10 cellular contexts compared by ENCODE assay signal in genomic region chr14:54450535-54450934, GRCh38. TPM values are rescaled to one million over a fixed set of nuclear protein-coding genes. Genes with fewer than 3 reads are reported as not detected.
DNase-seq lines count a peak whose midpoint lies in the region; ATAC-seq and TF ChIP-seq lines count a peak whose summit lies in the region.
"Had no signal": no experiment of that assay in that cellular context is flagged by ENCODE, and none has a peak within 500 bp of the region (broad histone marks: within the 10 kb centered on the region; RNA-seq: fewer than 3 reads in every experiment).

No MANE protein-coding gene starts in this region.

- H3K4me1 Mint-ChIP-seq in HFFc6 (ENCODE audit: low read depth) (peaks cover 59% of the 10 kb centered on the region), nephron (peaks cover 31% of the 10 kb centered on the region)

- TF ChIP-seq CTCF in HFFc6 (IDR thresholded peaks at IDR 0.05) (no peak), nephron (IDR thresholded peaks at IDR 0.05; ENCODE audit: unreplicated experiment in 3 of 3) (no peak)

- H3K27ac Mint-ChIP-seq in HFFc6 (peak overlapping the region; percentile 24), nephron (peak overlapping the region; percentile 24 to 54 (median 25))

- no peaks in the 10 kb centered on the region for H3K36me3 Mint-ChIP-seq in HFFc6 (ENCODE audit: low read depth)
- no peaks in the 10 kb centered on the region for H3K36me3 Mint-ChIP-seq in nephron (ENCODE audit: low read depth)

- H3K4me3 Mint-ChIP-seq in HFFc6 = peak overlapping the region; percentile 6; the same call in 1 of the 2 replicates
- H3K4me3 Mint-ChIP-seq in nephron = no peak overlapping the region

- H3K9me3 Mint-ChIP-seq in HFFc6 (no peaks in the 10 kb centered on the region), nephron (no peaks in the 10 kb centered on the region)

- H3K27me3 Mint-ChIP-seq in HFFc6 (ENCODE audit: insufficient read depth) = no peaks in the 10 kb centered on the region; the same call in 1 of the 2 replicates
- H3K27me3 Mint-ChIP-seq in nephron (ENCODE audit: low read depth) = peaks cover 4% of the 10 kb centered on the region

- peak; percentile 78 for ATAC-seq in GM18517 (IDR thresholded peaks at IDR 0.05; ENCODE audit: unreplicated experiment)

- DNase-seq in HFFc6 (peak; percentile 49), OCI-M1 (lab: John Stamatoyannopoulos, UW) (peak; percentile 30), mucosa of gallbladder (ENCODE audit: low spot score) (no peak), RKO (ENCODE audit: low spot score) (no peak), kidney tubule cell (ENCODE audit: low spot score) (no peak), NCI-H524 treated with DMSO at 0.1 percent for 48 hours (lab: John Stamatoyannopoulos, UW) (no peak)
- DNase-seq: NCI-H526; stimulated activated naive CD4-positive, alpha-beta T cell treated with Interleukin-2 at 50 U/mL for 16 hours had no signal

RNA-seq across cellular contexts. Expression of gene CNIH1, which starts 9.4 kb away (rescaled TPM):
- total RNA-seq in HFFc6 (2021; fragmentation: NEBNext Ultra II Directional; extraction: Animal tissue kit (Norgen Biotek cat#: 25700)) = 100 to 1,000 TPM; 158 to 212 (median 194) TPM
- 98.5 TPM for total RNA-seq in mucosa of gallbladder

RNA-seq across cellular contexts. Expression of gene GMFB, which starts 38.2 kb away (rescaled TPM):
- total RNA-seq in HFFc6 (2021; fragmentation: NEBNext Ultra II Directional; extraction: Animal tissue kit (Norgen Biotek cat#: 25700)) = 10 to 100 TPM; 70.9 to 98.7 (median 77.1) TPM
- total RNA-seq in mucosa of gallbladder = 27.9 TPM

RNA-seq across cellular contexts. Expression of gene CDKN3, which starts 53.7 kb away (rescaled TPM):
- total RNA-seq in HFFc6 (2021; fragmentation: NEBNext Ultra II Directional; extraction: Animal tissue kit (Norgen Biotek cat#: 25700)) = 100 to 1,000 TPM in 1 of 6 experiments, 10 to 100 TPM in 5; 33.3 to 106 (median 91.8) TPM
- total RNA-seq in mucosa of gallbladder = 2.1 TPM

RNA-seq across cellular contexts. Expression of gene CGRRF1, which starts 59.2 kb away (rescaled TPM):
- total RNA-seq in HFFc6 (2021; fragmentation: NEBNext Ultra II Directional; extraction: Animal tissue kit (Norgen Biotek cat#: 25700)) = 10 to 100 TPM; 11.3 to 13.1 (median 12.1) TPM
- 17.6 TPM for total RNA-seq in mucosa of gallbladder

Comparison
In these comparisons a context has a peak if more than half of its experiments do, and no peak if none do; other contexts are left out.
1. DNase-seq: peak in HFFc6 (single experiment) and OCI-M1 (single experiment); none in mucosa of gallbladder (single experiment), RKO (single experiment), kidney tubule cell (single experiment) and NCI-H524 treated with DMSO at 0.1 percent for 48 hours (single experiment).
2. RNA of gene CDKN3, which starts 53.7 kb away (total RNA-seq): 33.3 to 106 TPM in HFFc6; 2.1 TPM in mucosa of gallbladder (single experiment); every median in the first group is over 10 times any median in the second.